Comparison of ENCODE assay signal across 27 cellular contexts in genomic region chr6:31142356-31142755, GRCh38. TPM values are rescaled to one million over a fixed set of nuclear protein-coding genes. Genes with fewer than 3 reads are reported as not detected.
DNase-seq lines count a peak whose midpoint lies in the region; ATAC-seq and TF ChIP-seq lines count a peak whose summit lies in the region.
"Had no signal": no experiment of that assay in that cellular context is flagged by ENCODE, and none has a peak within 500 bp of the region (broad histone marks: within the 10 kb centered on the region; RNA-seq: fewer than 3 reads in every experiment).

No MANE protein-coding gene starts in this region.

- peaks cover 4% of the 10 kb centered on the region for H3K27me3 Mint-ChIP-seq in endothelial cell (ENCODE audit: unreplicated experiment)
- H3K27me3 Mint-ChIP-seq: activated CD8-positive, alpha-beta T cell treated with anti-CD3 and anti-CD28 coated beads for 36 hours had no signal

- WGBS in IMR-90 (ENCODE audit: extremely low coverage in 2 of 2, insufficient read length in 1 of 2), 2 experiments = no CpG with 5 or more reads among the region's 2 CpGs

- dilution Hi-C loops in IMR-90 (cut with HindIII; ENCODE audit: low sequenced_read_pairs, unreplicated experiment) = no loop called here

- no peak overlapping the region for H2AFZ ChIP-seq in IMR-90 (replicated peaks; ENCODE audit: low read length, poor library complexity)
- H2AFZ ChIP-seq: PC-9 had no signal

- peaks cover 15% of the 10 kb centered on the region for H3K9me1 ChIP-seq in IMR-90 (ENCODE audit: insufficient read depth, low read length)

- intact Hi-C loops in IMR-90 (cut with micrococcal nuclease) = no loop called here

- H3K4ac ChIP-seq in IMR-90 (ENCODE audit: low read depth, low read length) = no peak overlapping the region

- no peak overlapping the region for H4K91ac ChIP-seq in IMR-90 (ENCODE audit: insufficient read depth, low read depth, low read length)

- no peak overlapping the region for H3K56ac ChIP-seq in IMR-90 (ENCODE audit: extremely low read depth, insufficient read depth, low read length)

- no peak overlapping the region for H4K5ac ChIP-seq in IMR-90 (ENCODE audit: low read depth, low read length)

- H3K36me3 Mint-ChIP-seq in endothelial cell (ENCODE audit: low read depth, unreplicated experiment) = peaks cover 13% of the 10 kb centered on the region

- H3K9ac ChIP-seq in IMR-90 (ENCODE audit: low read depth, low read length) = no peak overlapping the region
- H3K9ac ChIP-seq in mucosa of stomach (ENCODE audit: low read length) = peak overlapping the region; percentile 24

- H3K9me3 Mint-ChIP-seq in endothelial cell (ENCODE audit: unreplicated experiment) = no peaks in the 10 kb centered on the region
- H3K9me3 Mint-ChIP-seq: activated CD8-positive, alpha-beta T cell treated with anti-CD3 and anti-CD28 coated beads for 36 hours; activated naive CD8-positive, alpha-beta T cell treated with anti-CD3 and anti-CD28 coated beads, Interleukin-2, amount 50 U/mL, for 24 hours had no signal

- no peaks in the 10 kb centered on the region; the same call in 1 of the 2 replicates for H4K20me1 ChIP-seq in IMR-90 (ENCODE audit: insufficient read depth, low read length)

- TF ChIP-seq POLR2A in IMR-90 (IDR thresholded peaks at IDR 0.05; ENCODE audit: low read depth, low read length) = no peak

- no peaks in the 10 kb centered on the region for H3K27me3 ChIP-seq in IMR-90 (ENCODE audit: control insufficient read depth, insufficient read depth, low read length)
- H3K27me3 ChIP-seq in mucosa of stomach (ENCODE audit: control insufficient read depth, insufficient read depth, low read length) = no peaks in the 10 kb centered on the region
- H3K27me3 ChIP-seq: body of pancreas, vagina had no signal

- no peak overlapping the region for H3K4me2 ChIP-seq in IMR-90 (ENCODE audit: low read depth, low read length)
- H3K4me2 ChIP-seq: PC-9 had no signal

- H3K27ac ChIP-seq in IMR-90 (ENCODE audit: insufficient read depth, low read length) = no peak overlapping the region
- H3K27ac ChIP-seq: body of pancreas, C4-2B, PC-9, vagina had no signal

- 0 out of 2 replicates have a peak overlapping the region, but pooled peaks have one; percentile 24 for H3K23ac ChIP-seq in IMR-90 (ENCODE audit: low read depth, low read length)

- peak overlapping the region; percentile 4 for H3K27ac Mint-ChIP-seq in endothelial cell (ENCODE audit: unreplicated experiment)
- H3K27ac Mint-ChIP-seq: activated CD8-positive, alpha-beta T cell treated with anti-CD3 and anti-CD28 coated beads for 36 hours; activated naive CD8-positive, alpha-beta T cell treated with anti-CD3 and anti-CD28 coated beads, Interleukin-2, amount 50 U/mL, for 24 hours; progenitor cell of endocrine pancreas had no signal

- H3K4me3 Mint-ChIP-seq in endothelial cell (ENCODE audit: unreplicated experiment) = no peak overlapping the region
- H3K4me3 Mint-ChIP-seq: activated CD8-positive, alpha-beta T cell treated with anti-CD3 and anti-CD28 coated beads for 36 hours; activated naive CD8-positive, alpha-beta T cell treated with anti-CD3 and anti-CD28 coated beads, Interleukin-2, amount 50 U/mL, for 24 hours had no signal

- H3K18ac ChIP-seq in IMR-90 (ENCODE audit: low read depth, low read length) = no peak overlapping the region

- H3K9me3 ChIP-seq in IMR-90 (ENCODE audit: control insufficient read depth, insufficient read depth, low read length) (no peaks in the 10 kb centered on the region), mucosa of stomach (ENCODE audit: control insufficient read depth, low read length) (no peaks in the 10 kb centered on the region)
- H3K9me3 ChIP-seq: body of pancreas, vagina had no signal

- H2AK5ac ChIP-seq in IMR-90 (ENCODE audit: low read depth, low read length) = peak overlapping the region; percentile 13; the same call in 1 of the 2 replicates

- H4K8ac ChIP-seq in IMR-90 (ENCODE audit: low read depth in 2 of 2, low read length in 2 of 2) = no peak overlapping the region

- H2BK5ac ChIP-seq in IMR-90 (ENCODE audit: low read depth, low read length, poor library complexity, severe bottlenecking) = no peak overlapping the region

- ATAC-seq in IMR-90 (ENCODE audit: low read depth) (no peak), HG03025 (IDR thresholded peaks at IDR 0.05; ENCODE audit: low FRiP score, unreplicated experiment) (no peak), GM18517 (IDR thresholded peaks at IDR 0.05; ENCODE audit: unreplicated experiment) (no peak)
- ATAC-seq: activated CD8-positive, alpha-beta T cell treated with anti-CD3 and anti-CD28 coated beads for 36 hours; activated naive CD8-positive, alpha-beta T cell treated with anti-CD3 and anti-CD28 coated beads, Interleukin-2, amount 50 U/mL, for 24 hours; left colon had no signal

- TF ChIP-seq CTCF in IMR-90 (conservative IDR thresholded peaks at IDR 0.05; ENCODE audit: low read depth, low read length) (no peak), endothelial cell (IDR thresholded peaks at IDR 0.05; ENCODE audit: unreplicated experiment) (no peak)

- in situ Hi-C loops in IMR-90 (cut with MboI; ENCODE audit: low sequenced_read_pairs) = no loop called here

- H3K36me3 ChIP-seq in IMR-90 (ENCODE audit: control insufficient read depth, insufficient read depth, low read length) = peaks cover 18% of the 10 kb centered on the region
- no peaks in the 10 kb centered on the region for H3K36me3 ChIP-seq in mucosa of stomach (ENCODE audit: control insufficient read depth, insufficient read depth, low read length)

- peak; percentile 84 for DNase-seq in COLO829 (ENCODE audit: low spot score)
- no peak for DNase-seq in IMR-90
- DNase-seq in endothelial cell (ENCODE audit: low spot score) = no peak
- DNase-seq in T-helper 2 cell = no peak
- DNase-seq in activated CD4-positive, CD25-positive, alpha-beta regulatory T cell (lab: John Stamatoyannopoulos, UW) = no peak
- DNase-seq: activated CD8-positive, alpha-beta T cell treated with anti-CD3 and anti-CD28 coated beads for 36 hours; activated effector memory CD4-positive, alpha-beta T cell treated with anti-CD3 and anti-CD28 coated beads, Interleukin-2, amount 50 U/mL, for 16 hours; activated naive CD8-positive, alpha-beta T cell treated with anti-CD3 and anti-CD28 coated beads, Interleukin-2, amount 50 U/mL, for 24 hours; activated T-cell treated with anti-CD3 and anti-CD28 coated beads for 4 hours; body of pancreas; effector memory CD4-positive, alpha-beta T cell; GDM1; Karpas-422; left colon; NCI-H187 treated with DMSO at 0.1 percent for 48 hours; NCI-H345; PC-9; stimulated activated CD4-positive, alpha-beta T cell treated with anti-CD3 and anti-CD28 coated beads, Interleukin-1b, Interleukin-23, amount 100 ng/mL, for 48 hours had no signal

- H3K4me1 Mint-ChIP-seq in endothelial cell (ENCODE audit: unreplicated experiment) = peaks cover 25% of the 10 kb centered on the region

- peak overlapping the region; percentile 61 for H2AK9ac ChIP-seq in IMR-90 (replicated peaks; ENCODE audit: low read depth, low read length, poor library complexity)

- CTCF ChIA-PET in IMR-90 (lab: Yijun Ruan, JAX) = interaction anchor here (0.9 kb wide), 1 partner anchor 224 kb away, joined by 3 read pairs; no protein-coding TSS in a partner anchor

- no peak overlapping the region for H3K14ac ChIP-seq in IMR-90 (replicated peaks; ENCODE audit: low read depth, low read length)

- H2BK15ac ChIP-seq in IMR-90 (ENCODE audit: low read depth, low read length) = no peak overlapping the region

- no peaks in the 10 kb centered on the region for H3K79me1 ChIP-seq in IMR-90 (ENCODE audit: low read depth in 1 of 2, low read length in 2 of 2)

- H3K4me1 ChIP-seq in IMR-90 (ENCODE audit: control insufficient read depth, insufficient read depth, low read length) (peaks cover 13% of the 10 kb centered on the region), mucosa of stomach (ENCODE audit: control insufficient read depth, insufficient read depth, low read length) (peaks cover 56% of the 10 kb centered on the region)

- BruUV-seq in IMR-90 (replicated peaks; lab: Mats Ljungman, UMichigan) = no TSS peak

- 0 out of 2 replicates have a peak overlapping the region, but pooled peaks have one; percentile 22 for H2BK120ac ChIP-seq in IMR-90 (ENCODE audit: low read depth, low read length)

- H3K4me3 ChIP-seq in IMR-90 (ENCODE audit: insufficient read depth, low read depth, low read length) = no peak overlapping the region
- H3K4me3 ChIP-seq in mucosa of stomach (ENCODE audit: low read length) = no peak overlapping the region
- H3K4me3 ChIP-seq: body of pancreas, PC-9, skin epidermis, vagina had no signal

- POLR2A ChIA-PET in IMR-90 (lab: Charles Lee; ENCODE audit: unreplicated experiment) = no interaction called here

- no peak overlapping the region; the same call in 1 of the 2 replicates for H2BK20ac ChIP-seq in IMR-90 (ENCODE audit: low read depth, low read length)

- no peak for TF ChIP-seq RAD21 in IMR-90 (IDR thresholded peaks at IDR 0.05; ENCODE audit: low read length)

TF ChIP-seq in IMR-90, 13 proteins besides CTCF, POLR2A, EP300 and RAD21 (continues in another document):
- TF ChIP-seq RFX5 (IDR thresholded peaks at IDR 0.05; ENCODE audit: low read depth, low read length) (no peak), CEBPB (IDR thresholded peaks at IDR 0.05; ENCODE audit: low read depth, low read length) (no peak)

RNA-seq across cellular contexts. Expression of gene PSORS1C2, which starts 3.5 kb away (rescaled TPM):
- total RNA-seq in IMR-90 (2012; rRNA removed) = not detected in 2 replicates
- polyA plus RNA-seq in IMR-90 (2012; rRNA removed) = not detected in 2 replicates
- polyA plus RNA-seq in IMR-90 (2012; cell fraction: cytosol; rRNA removed) = not detected in 2 replicates
- 0.09 TPM in 1 of 2 replicates, not detected in the other for polyA plus RNA-seq in IMR-90 (2012; cell fraction: nucleus; rRNA removed; ENCODE audit: low replicate concordance)
- 0.38 TPM for total RNA-seq in endothelial cell (ENCODE audit: unreplicated experiment)
- total RNA-seq: activated CD8-positive, alpha-beta T cell treated with anti-CD3 and anti-CD28 coated beads for 36 hours; body of pancreas; left colon; PC-9; progenitor cell of endocrine pancreas; vagina had no signal
- polyA plus RNA-seq: AG04450, neural cell had no signal

RNA-seq across cellular contexts. Expression of gene CCHCR1, which starts 15.2 kb away (rescaled TPM):
- 16.1 and 22.0 TPM in 2 replicates for total RNA-seq in IMR-90 (2012; rRNA removed)
- 13.1 and 14.2 TPM in 2 replicates for polyA plus RNA-seq in IMR-90 (2012; rRNA removed)
- 7.8 and 11.6 TPM in 2 replicates for polyA plus RNA-seq in IMR-90 (2012; cell fraction: cytosol; rRNA removed)
- polyA plus RNA-seq in IMR-90 (2012; cell fraction: nucleus; rRNA removed; ENCODE audit: low replicate concordance) = 45.9 and 57.1 TPM in 2 replicates
- total RNA-seq in endothelial cell (ENCODE audit: unreplicated experiment) = 21.7 TPM

RNA-seq across cellular contexts. Expression of gene TCF19, which starts 16.0 kb away (rescaled TPM):
- total RNA-seq in IMR-90 (2012; rRNA removed) (14.2 and 14.4 TPM in 2 replicates), endothelial cell (ENCODE audit: unreplicated experiment) (17.2 TPM)
- polyA plus RNA-seq in IMR-90 (2012; rRNA removed) = 13.1 and 15.1 TPM in 2 replicates
- polyA plus RNA-seq in IMR-90 (2012; cell fraction: cytosol; rRNA removed) = 10.2 and 10.6 TPM in 2 replicates
- 9.1 and 19.5 TPM in 2 replicates for polyA plus RNA-seq in IMR-90 (2012; cell fraction: nucleus; rRNA removed; ENCODE audit: low replicate concordance)

RNA-seq across cellular contexts. Expression of gene CDSN, which starts 22.1 kb away (rescaled TPM):
- total RNA-seq in IMR-90 (2012; rRNA removed) (not detected in 2 replicates), endothelial cell (ENCODE audit: unreplicated experiment) (not detected)
- not detected in 2 replicates for polyA plus RNA-seq in IMR-90 (2012; rRNA removed)
- polyA plus RNA-seq in IMR-90 (2012; cell fraction: cytosol; rRNA removed) = not detected in 2 replicates
- not detected in 2 replicates for polyA plus RNA-seq in IMR-90 (2012; cell fraction: nucleus; rRNA removed; ENCODE audit: low replicate concordance)
- total RNA-seq: activated CD8-positive, alpha-beta T cell treated with anti-CD3 and anti-CD28 coated beads for 36 hours; body of pancreas; left colon; progenitor cell of endocrine pancreas had no signal
- polyA plus RNA-seq: AG04450, neural cell had no signal

RNA-seq across cellular contexts. Expression of gene PSORS1C1, which starts 27.8 kb away (rescaled TPM):
- total RNA-seq in IMR-90 (2012; rRNA removed) (0.28 and 0.36 TPM in 2 replicates), endothelial cell (ENCODE audit: unreplicated experiment) (0.54 TPM)
- polyA plus RNA-seq in IMR-90 (2012; rRNA removed) = 1.1 and 2.1 TPM in 2 replicates
- polyA plus RNA-seq in IMR-90 (2012; cell fraction: cytosol; rRNA removed) = 0.26 and 0.35 TPM in 2 replicates
- polyA plus RNA-seq in IMR-90 (2012; cell fraction: nucleus; rRNA removed; ENCODE audit: low replicate concordance) = 3.6 and 6.3 TPM in 2 replicates
- total RNA-seq: activated CD8-positive, alpha-beta T cell treated with anti-CD3 and anti-CD28 coated beads for 36 hours; progenitor cell of endocrine pancreas had no signal
- polyA plus RNA-seq: neural cell had no signal
